In the genomic region with DNA sequence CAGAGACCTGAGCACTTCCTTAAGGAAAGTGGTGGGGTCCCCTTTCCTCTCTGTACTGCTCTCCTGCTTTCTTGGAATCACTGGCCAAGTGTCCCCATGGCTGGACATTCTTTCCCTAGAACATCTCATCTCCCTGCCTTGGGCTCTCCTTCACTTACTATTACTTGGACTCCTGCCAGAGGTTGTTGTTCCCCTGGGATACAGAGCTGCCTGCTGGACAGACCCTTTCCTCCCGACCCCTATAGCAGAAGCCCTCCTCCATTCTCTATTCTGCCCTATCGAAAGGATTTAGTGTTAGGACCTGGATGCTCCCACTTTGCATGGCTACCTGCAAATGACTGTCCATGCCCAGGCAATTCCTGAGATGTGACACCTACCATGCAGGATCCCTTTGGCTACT, we compare ENCODE assay signal across 20 cellular contexts.
"Had no signal": no experiment of that assay in that cellular context is flagged by ENCODE, and none has a peak within 500 bp of the region (broad histone marks: within the 10 kb centered on the region; RNA-seq: fewer than 3 reads in every experiment).

No MANE protein-coding gene starts in this region.

- H3K27ac ChIP-seq: HL-60, SJSA1, SK-N-MC had no signal

- DNase-seq: KBM-7, MV-4-11, NCI-H1048, NCI-H1105, NCI-H1417, NCI-H1436 treated with DMSO at 0.1 percent for 48 hours, NCI-H1694 treated with DMSO at 0.1 percent for 48 hours, NCI-H1930, NCI-H2081, NCI-H2107, NCI-H2227 treated with DMSO at 0.1 percent for 48 hours, NCI-H524 treated with DMSO at 0.1 percent for 48 hours, NCI-H69, NCI-H774, Right ventricle myocardium superior, RPMI8226, SIG-M5 had no signal

- H3K4me1 ChIP-seq: SJSA1 had no signal

- H3K4me3 ChIP-seq: SJSA1, SK-N-MC had no signal

- H3K36me3 ChIP-seq: SJSA1 had no signal

- H3K9me3 ChIP-seq: SJSA1 had no signal
